Comparison of ENCODE assay signal across 7 cellular contexts in the genomic region with DNA sequence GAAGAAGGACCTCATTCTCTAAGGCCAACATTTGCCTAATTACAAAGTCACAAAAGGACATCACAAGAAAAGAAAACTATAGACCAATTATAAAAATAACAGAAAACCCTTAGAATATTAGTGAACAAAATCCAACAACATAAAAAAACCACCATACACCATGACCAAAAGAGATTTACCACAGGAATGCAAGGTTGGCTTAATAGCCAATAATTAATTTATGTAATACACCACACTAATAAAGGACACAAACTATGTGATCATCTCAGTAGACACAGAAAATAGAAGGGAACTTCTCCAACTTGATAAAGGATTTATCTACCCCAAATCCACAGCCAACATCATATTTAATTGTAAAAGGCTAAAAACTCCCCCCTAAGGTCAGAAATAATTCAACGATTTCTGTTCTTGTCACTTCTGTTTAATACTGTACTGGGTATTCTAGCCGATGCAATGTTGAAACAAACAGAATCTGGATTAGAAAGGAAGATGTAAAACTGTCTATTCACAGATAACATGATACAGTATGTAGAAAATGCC.
"Had no signal": no experiment of that assay in that cellular context is flagged by ENCODE, and none has a peak within 500 bp of the region (broad histone marks: within the 10 kb centered on the region; RNA-seq: fewer than 3 reads in every experiment).

No MANE protein-coding gene starts in this region.

- DNase-seq: IMR-90, KBM-7, KG1 had no signal

- H3K9ac ChIP-seq: KMS-11 had no signal

- H3K27ac ChIP-seq: HL-60, KMS-11 had no signal

- FAIRE-seq: HepG2, HTR-8/SVneo had no signal

- H3K4me2 ChIP-seq: KMS-11 had no signal

- ATAC-seq: HepG2 had no signal
